Comparison of ENCODE assay signal across 7 cellular contexts in genomic region chr5:54520940-54521339, GRCh38. TPM values are rescaled to one million over a fixed set of nuclear protein-coding genes. Genes with fewer than 3 reads are reported as not detected.
DNase-seq lines count a peak whose midpoint lies in the region; ATAC-seq, FAIRE-seq and TF ChIP-seq lines count a peak whose summit lies in the region.

No MANE protein-coding gene starts in this region.

- H3K4me1 ChIP-seq in adrenal gland (replicated peaks in 1 of 2) (peaks cover 43 to 76% of the 10 kb centered on the region in 2 donors), keratinocyte (ENCODE audit: control insufficient read depth, extremely low read depth, insufficient read depth, low read length) (peaks cover 26% of the 10 kb centered on the region)

- intact Hi-C loops in adrenal gland (cut with DNase I) = no loop called here

- TF ChIP-seq POLR2A in adrenal gland (IDR thresholded peaks at IDR 0.05) = no peak

- DNase-seq in HT-29 (ENCODE audit: low spot score) (peak; percentile 20), adrenal gland (no peak), keratinocyte (ENCODE audit: low read depth, low spot score) (no peak), NCI-H1417 treated with DMSO at 0.1 percent for 48 hours (lab: John Stamatoyannopoulos, UW) (no peak), NCI-H1417 (lab: John Stamatoyannopoulos, UW) (no peak)
- no peak for DNase-seq in stimulated activated naive B cell treated with anti-CD40 and anti-IgM and Interleukin-4, amounts not matched to agents 10 μg/mL and 1 μg/mL and 100 μg/mL, for 72 hours

- H3K9me3 Mint-ChIP-seq in stimulated activated naive B cell treated with anti-CD40 and anti-IgM and Interleukin-4, amounts not matched to agents 10 μg/mL and 1 μg/mL and 100 μg/mL, for 72 hours = no peaks in the 10 kb centered on the region

- H3K36me3 ChIP-seq in adrenal gland (replicated peaks in 1 of 2) = no peaks in the 10 kb centered on the region
- peaks cover 0 to 1% of the 10 kb centered on the region in 2 experiments for H3K36me3 ChIP-seq in keratinocyte (ENCODE audit: control insufficient read depth in 2 of 2, extremely low read depth in 1 of 2, insufficient read depth in 2 of 2, low read length in 2 of 2)

- no peaks in the 10 kb centered on the region for H3K27me3 ChIP-seq in adrenal gland
- H3K27me3 ChIP-seq in keratinocyte (ENCODE audit: control insufficient read depth, extremely low read depth, insufficient read depth, low read length) = no peaks in the 10 kb centered on the region

- H3K4me1 Mint-ChIP-seq in stimulated activated naive B cell treated with anti-CD40 and anti-IgM and Interleukin-4, amounts not matched to agents 10 μg/mL and 1 μg/mL and 100 μg/mL, for 72 hours = peaks cover 38 to 42% of the 10 kb centered on the region in 2 donors

- no peaks in the 10 kb centered on the region for H4K20me1 ChIP-seq in keratinocyte (ENCODE audit: control insufficient read depth, extremely low read depth, insufficient read depth, low read length)

- H3K9ac ChIP-seq in keratinocyte (ENCODE audit: control insufficient read depth, extremely low read depth, insufficient read depth, low read length) = peak overlapping the region; percentile 54

- dilution Hi-C loops in keratinocyte (cut with MboI; ENCODE audit: extremely low pct_ligation_motif_present, low sequenced_read_pairs) = no loop called here

- H3K4me3 Mint-ChIP-seq in stimulated activated naive B cell treated with anti-CD40 and anti-IgM and Interleukin-4, amounts not matched to agents 10 μg/mL and 1 μg/mL and 100 μg/mL, for 72 hours = peak overlapping the region; percentile 92 to 98

- H3K4me2 ChIP-seq in keratinocyte (ENCODE audit: control insufficient read depth, extremely low read depth, insufficient read depth, low read depth, low read length) = peak overlapping the region; percentile 90

- H3K36me3 Mint-ChIP-seq in stimulated activated naive B cell treated with anti-CD40 and anti-IgM and Interleukin-4, amounts not matched to agents 10 μg/mL and 1 μg/mL and 100 μg/mL, for 72 hours = peaks cover 32 to 42% of the 10 kb centered on the region in 2 donors

- peak overlapping the region; percentile 71 for H3K27ac Mint-ChIP-seq in stimulated activated naive B cell treated with anti-CD40 and anti-IgM and Interleukin-4, amounts not matched to agents 10 μg/mL and 1 μg/mL and 100 μg/mL, for 72 hours

- no peaks in the 10 kb centered on the region for H3K27me3 Mint-ChIP-seq in stimulated activated naive B cell treated with anti-CD40 and anti-IgM and Interleukin-4, amounts not matched to agents 10 μg/mL and 1 μg/mL and 100 μg/mL, for 72 hours

- H3K9me3 ChIP-seq in adrenal gland (replicated peaks in 1 of 3) (no peaks in the 10 kb centered on the region), keratinocyte (ENCODE audit: control insufficient read depth, low read depth, low read length) (no peaks in the 10 kb centered on the region)

- H3K79me2 ChIP-seq in keratinocyte (ENCODE audit: control insufficient read depth, insufficient read depth, low read length) = peaks cover 37% of the 10 kb centered on the region

- FAIRE-seq in keratinocyte (lab: Jason Lieb, UNC) = no peak

- no peaks in the 10 kb centered on the region for H3K9me1 ChIP-seq in keratinocyte (ENCODE audit: control insufficient read depth, extremely low read depth, insufficient read depth, low read length)

- peak overlapping the region in 2 of 4 donors; percentile 26 to 99 for H3K4me3 ChIP-seq in adrenal gland
- peak overlapping the region; percentile 34 to 62 (median 55) for H3K4me3 ChIP-seq in keratinocyte (ENCODE audit: control insufficient read depth in 2 of 3, extremely low read depth in 1 of 3, insufficient read depth in 2 of 3, low read depth in 1 of 3, low read length in 3 of 3)

- TF ChIP-seq CTCF in adrenal gland (IDR thresholded peaks at IDR 0.05) = no peak
- no peak for TF ChIP-seq CTCF in keratinocyte (optimal IDR thresholded peaks at IDR 0.05 in 1 of 3, IDR thresholded peaks at IDR 0.05 in 1 of 3, conservative IDR thresholded peaks at IDR 0.05 in 1 of 3; ENCODE audit: extremely low read depth in 1 of 3, insufficient read depth in 2 of 3, low read length in 3 of 3)

- WGBS in adrenal gland, 4 donors = 53 to 69% (median 67%) methylated on average over 2 of the region's 2 CpGs

- H2AFZ ChIP-seq in keratinocyte (ENCODE audit: control insufficient read depth, low read length) = peak overlapping the region; percentile 37

- ATAC-seq in stimulated activated naive B cell treated with anti-CD40 and anti-IgM and Interleukin-4, amounts not matched to agents 10 μg/mL and 1 μg/mL and 100 μg/mL, for 72 hours (replicated peaks) = no peak
- ATAC-seq in HG02885 (IDR thresholded peaks at IDR 0.05; ENCODE audit: poor library complexity, unreplicated experiment) = no peak

- peak overlapping the region in 4 of 5 donors; percentile 19 to 97 (median 58) for H3K27ac ChIP-seq in adrenal gland
- H3K27ac ChIP-seq in keratinocyte (ENCODE audit: control insufficient read depth, insufficient read depth, low read length) = peak overlapping the region; percentile 22

RNA-seq across cellular contexts. Expression of gene SNX18, which starts 3.4 kb away (rescaled TPM):
- total RNA-seq in HT-29 (2014; rRNA removed; shearing (Covaris generic)) = 36.1 and 40.4 TPM in 2 replicates
- total RNA-seq in adrenal gland = 10 to 100 TPM; 30.2 to 89.4 (median 43.2) TPM
- 10 to 100 TPM in 1 of 3 donors, 1 to 10 TPM in 2; 4.0 to 20.6 (median 5.7) TPM for polyA plus RNA-seq in adrenal gland
- 5.5 to 7.4 TPM (median 7.1 TPM) in 3 replicates for polyA plus RNA-seq in keratinocyte
- polyA plus RNA-seq in keratinocyte (2011; ENCODE audit: low read depth) = 1.7 TPM
- 5.8 and 7.2 TPM in 2 replicates for polyA plus RNA-seq in keratinocyte (2011; cell fraction: cytosol; rRNA removed)
- polyA plus RNA-seq in keratinocyte (2011; cell fraction: nucleus; rRNA removed) = 4.9 and 5.3 TPM in 2 replicates
- polyA plus RNA-seq in keratinocyte (2012; ENCODE audit: low replicate concordance) = 5.0 and 7.0 TPM in 2 replicates
- 9.9 to 12.0 TPM (median 10.5 TPM) in 3 replicates for polyA minus RNA-seq in keratinocyte
- 37.8 TPM for polyA minus RNA-seq in keratinocyte (2011; cell fraction: cytosol; rRNA and poly(A)+ RNA removed)
- polyA minus RNA-seq in keratinocyte (2011; cell fraction: nucleus; rRNA and poly(A)+ RNA removed) = 11.9 and 14.0 TPM in 2 replicates
